10 cellular contexts compared by ENCODE assay signal in genomic region chr18:54250846-54251251, GRCh38.
DNase-seq lines count a peak whose midpoint lies in the region; ATAC-seq and TF ChIP-seq lines count a peak whose summit lies in the region.
"Had no signal": no experiment of that assay in that cellular context is flagged by ENCODE, and none has a peak within 500 bp of the region (broad histone marks: within the 10 kb centered on the region; RNA-seq: fewer than 3 reads in every experiment).

No MANE protein-coding gene starts in this region.

- H3K36me3 ChIP-seq in GM06990 (ENCODE audit: control insufficient read depth, insufficient read depth, low read length): no peaks in the 10 kb centered on the region
- H3K36me3 ChIP-seq: heart left ventricle had no signal

- H3K4me3 ChIP-seq in GM06990 (replicated peaks; ENCODE audit: low read depth, low read length) (no peak overlapping the region; the same call in 1 of the 2 replicates), coronary artery (no peak overlapping the region)
- H3K4me3 ChIP-seq: heart left ventricle had no signal

- peak overlapping the region; percentile 23 to 84 for H3K27ac ChIP-seq in coronary artery

- no peaks in the 10 kb centered on the region for H3K27me3 ChIP-seq in GM06990 (replicated peaks; ENCODE audit: control insufficient read depth, insufficient read depth, low read length)
- H3K27me3 ChIP-seq: heart left ventricle had no signal

- peak; percentile 45 for DNase-seq in GM06990 (ENCODE audit: extremely low read depth, insufficient read length)
- no peak for DNase-seq in coronary artery (ENCODE audit: low spot score)
- DNase-seq in NCI-H1930 (lab: John Stamatoyannopoulos, UW): no peak
- DNase-seq in RPMI8226: no peak
- DNase-seq in NCI-H2029 (lab: John Stamatoyannopoulos, UW): no peak
- no peak for DNase-seq in pons (ENCODE audit: low spot score)
- DNase-seq: heart left ventricle, NCI-H2081 treated with DMSO at 0.1 percent for 48 hours had no signal

- no peak for TF ChIP-seq CTCF in GM06990 (IDR thresholded peaks at IDR 0.05; ENCODE audit: insufficient read depth, low read length, poor library complexity, severe bottlenecking)
- TF ChIP-seq CTCF in coronary artery (IDR thresholded peaks at IDR 0.05): no peak

- ATAC-seq in GM19452 (IDR thresholded peaks at IDR 0.05; ENCODE audit: unreplicated experiment) (peak; percentile 81), HG03135 (IDR thresholded peaks at IDR 0.05; ENCODE audit: unreplicated experiment) (peak; percentile 83)
- ATAC-seq: heart left ventricle had no signal
